ENCODE assay signal across 25 cellular contexts in the genomic region with DNA sequence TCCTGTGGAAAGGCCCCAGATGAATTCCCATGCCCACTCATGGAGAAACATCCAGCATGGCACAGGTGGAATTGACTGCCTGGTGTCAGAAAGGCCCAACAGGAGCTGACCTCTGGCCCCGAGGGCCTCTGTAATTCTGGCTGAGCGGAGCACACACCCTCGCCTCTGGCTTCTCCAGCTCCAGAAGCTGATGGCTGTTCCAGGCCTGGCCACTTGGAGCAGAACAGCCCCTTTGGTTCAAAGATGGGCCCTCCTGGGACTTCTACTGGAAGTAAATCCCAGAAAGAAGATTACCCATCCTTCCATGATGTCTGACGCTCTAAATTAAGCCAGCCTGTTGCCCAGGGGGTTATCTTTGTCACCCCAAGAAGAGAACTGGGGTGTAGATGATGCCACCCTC.
DNase-seq lines count a peak whose midpoint lies in the region; ATAC-seq, FAIRE-seq and TF ChIP-seq lines count a peak whose summit lies in the region.
"Had no signal": no experiment of that assay in that cellular context is flagged by ENCODE, and none has a peak within 500 bp of the region (broad histone marks: within the 10 kb centered on the region; RNA-seq: fewer than 3 reads in every experiment).

No MANE protein-coding gene starts in this region.

- CTCF ChIA-PET in HepG2 (lab: Yijun Ruan, JAX; ENCODE audit: low intra/inter-chr PET ratio, low total read pairs): no interaction called here

- H3K4me3 Mint-ChIP-seq in CD14-positive monocyte: no peak overlapping the region
- H3K4me3 Mint-ChIP-seq: B cell; T-helper 1 cell treated with Interleukin-12 subunit alpha and Interleukin-12 subunit beta and Interleukin-4 antibody, amounts not matched to agents 30 μg/mL and 1 μg/mL, for 36 hours had no signal

- no peak overlapping the region for H3K4me2 ChIP-seq in HepG2 (ENCODE audit: low read depth, low read length)

- no peak for FAIRE-seq in HepG2 (lab: Jason Lieb, UNC)
- FAIRE-seq: A204.1, G401.6, GM12892, K562, RCC 7860 had no signal

- TF ChIP-seq POLR2A in HepG2 (IDR thresholded peaks at IDR 0.05; ENCODE audit: insufficient read depth in 1 of 2, low read depth in 2 of 2, low read length in 2 of 2): no peak
- no peak for TF ChIP-seq POLR2A in right lobe of liver (IDR thresholded peaks at IDR 0.05)
- TF ChIP-seq POLR2A in NB4 (IDR thresholded peaks at IDR 0.05; ENCODE audit: extremely low read depth, insufficient read length): no peak

- H3K27ac ChIP-seq in HepG2 (ENCODE audit: extremely low read length, insufficient read depth, low read length) (no peak overlapping the region), right lobe of liver (no peak overlapping the region), brain microvascular endothelial cell (no peak overlapping the region)

- H3K4me1 Mint-ChIP-seq in CD14-positive monocyte: no peaks in the 10 kb centered on the region
- H3K4me1 Mint-ChIP-seq: B cell had no signal

- intact Hi-C loops in HepG2 (cut with micrococcal nuclease; ENCODE audit: unreplicated experiment) (no loop called here), right lobe of liver (cut with DNase I) (no loop called here), CD14-positive monocyte (cut with micrococcal nuclease) (no loop called here)

- no TSS peak for BruUV-seq in HepG2 (replicated peaks; lab: Mats Ljungman, UMichigan)

- H3K79me2 ChIP-seq in HepG2 (ENCODE audit: insufficient read depth, low read length): no peaks in the 10 kb centered on the region

- TF ChIP-seq CTCF in HepG2 (CRISPR knock-in tag; IDR thresholded peaks at IDR 0.05) (no peak), right lobe of liver (IDR thresholded peaks at IDR 0.05) (no peak), NB4 (IDR thresholded peaks at IDR 0.05; ENCODE audit: low read depth, low read length) (peak; percentile 9), CD14-positive monocyte (IDR thresholded peaks at IDR 0.05) (no peak), brain microvascular endothelial cell (IDR thresholded peaks at IDR 0.05; ENCODE audit: low read depth, low read length, missing control alignments) (no peak)

- no peak for TF ChIP-seq EP300 in HepG2 (IDR thresholded peaks at IDR 0.05; ENCODE audit: low read depth in 2 of 2, low read length in 2 of 2)
- no peak for TF ChIP-seq EP300 in HepG2 (CRISPR knock-in tag; IDR thresholded peaks at IDR 0.05; ENCODE audit: borderline replicate concordance)

- POLR2A ChIA-PET in HepG2 (lab: Yijun Ruan, JAX): no interaction called here

- H3K9ac ChIP-seq in HepG2 (ENCODE audit: insufficient read depth, low read depth, low read length): no peak overlapping the region

- no peaks in the 10 kb centered on the region for H3K36me3 Mint-ChIP-seq in CD14-positive monocyte

- no peak overlapping the region for H2AFZ ChIP-seq in HepG2 (ENCODE audit: low read length)

- H3K4me3 ChIP-seq in HepG2 (replicated peaks in 1 of 3; ENCODE audit: insufficient read depth in 1 of 3, low read depth in 2 of 3, low read length in 3 of 3): no peak overlapping the region
- H3K4me3 ChIP-seq in right lobe of liver: no peak overlapping the region
- H3K4me3 ChIP-seq in NB4 (ENCODE audit: low read depth, low read length): no peak overlapping the region
- H3K4me3 ChIP-seq in brain microvascular endothelial cell (ENCODE audit: low read depth, low read length): no peak overlapping the region
- H3K4me3 ChIP-seq: K562 had no signal

- no peaks in the 10 kb centered on the region for H3K4me1 ChIP-seq in HepG2 (ENCODE audit: insufficient read depth, low read length)
- no peaks in the 10 kb centered on the region for H3K4me1 ChIP-seq in right lobe of liver

- in situ Hi-C loops in HepG2 (cut with HindIII; ENCODE audit: extremely low pct_ligation_motif_present, low pct_unique_long_range_greater_than_20kb): no loop called here
- in situ Hi-C loops in brain microvascular endothelial cell (cut with HindIII; ENCODE audit: low pct_ligation_motif_present, low sequenced_read_pairs): no loop called here

- TF ChIP-seq RAD21 in HepG2 (CRISPR knock-in tag; IDR thresholded peaks at IDR 0.05): no peak

- peaks cover 0 to 5% of the 10 kb centered on the region in 2 experiments; a peak in 1 of 5 replicates for H3K27me3 ChIP-seq in HepG2 (ENCODE audit: control insufficient read depth in 1 of 2, insufficient read depth in 2 of 2, low read length in 2 of 2)
- no peaks in the 10 kb centered on the region for H3K27me3 ChIP-seq in right lobe of liver
- no peaks in the 10 kb centered on the region for H3K27me3 ChIP-seq in brain microvascular endothelial cell (replicated peaks)

- DNase-seq in HepG2 (ENCODE audit: low spot score) (no peak), right lobe of liver (no peak), NB4 (ENCODE audit: low read depth) (no peak), iPS-NIHi7 (ENCODE audit: extremely low spot score) (peak; percentile 43), CD14-positive monocyte (ENCODE audit: low spot score) (no peak), DMS79 (lab: John Stamatoyannopoulos, UW) (no peak), brain microvascular endothelial cell (no peak)
- no peak for DNase-seq in stimulated activated naive CD8-positive, alpha-beta T cell treated with anti-CD3 and anti-CD28 coated beads, Interleukin-15, Interleukin-2, amounts not matched to agents 100 U/mL and 50 U/mL, for 24 hours
- DNase-seq: DMS79 treated with DMSO at 0.1 percent for 48 hours, HCEC 1CT, MM.1S, NCI-H1092 treated with DMSO at 0.1 percent for 48 hours, NCI-H1436 treated with DMSO at 0.1 percent for 48 hours, NCI-H1930, NCI-H510A, NCI-H748 treated with DMSO at 0.1 percent for 48 hours, OCI-M1, Right ventricle myocardium superior had no signal

- H3K9me3 ChIP-seq in HepG2 (ENCODE audit: low read length) (peaks cover 50% of the 10 kb centered on the region), right lobe of liver (no peaks in the 10 kb centered on the region)

- peak; percentile 76 for ATAC-seq in HepG2
- no peak for ATAC-seq in right lobe of liver
- ATAC-seq in stimulated activated naive CD8-positive, alpha-beta T cell treated with anti-CD3 and anti-CD28 coated beads, Interleukin-15, Interleukin-2, amounts not matched to agents 100 U/mL and 50 U/mL, for 24 hours: no peak
- ATAC-seq: K562 had no signal

- 6% methylated on average over 4 of the region's 4 CpGs for WGBS in HepG2 (ENCODE audit: low lambda C conversion rate)
- WGBS in right lobe of liver (ENCODE audit: insufficient coverage, low coverage, low lambda C conversion rate, missing lambda C conversion rate): no CpG with 5 or more reads among the region's 4 CpGs

- H3K27me3 Mint-ChIP-seq in CD14-positive monocyte (ENCODE audit: low read depth in 3 of 3): peaks cover 0 to 6% (median 4%) of the 10 kb centered on the region in 3 donors
- H3K27me3 Mint-ChIP-seq: B cell had no signal

- H3K36me3 ChIP-seq in HepG2 (replicated peaks in 1 of 2; ENCODE audit: control insufficient read depth in 1 of 2, insufficient read depth in 2 of 2, low read length in 2 of 2) (no peaks in the 10 kb centered on the region), right lobe of liver (no peaks in the 10 kb centered on the region), brain microvascular endothelial cell (replicated peaks) (no peaks in the 10 kb centered on the region)

- H3K9me3 Mint-ChIP-seq in CD14-positive monocyte: peaks cover 0 to 18% (median 5%) of the 10 kb centered on the region in 7 donors

- H4K20me1 ChIP-seq in HepG2 (ENCODE audit: insufficient read depth, low read length): no peaks in the 10 kb centered on the region

- H3K27ac Mint-ChIP-seq in CD14-positive monocyte: no peak overlapping the region
- H3K27ac Mint-ChIP-seq: B cell; T-helper 1 cell treated with Interleukin-12 subunit alpha and Interleukin-12 subunit beta and Interleukin-4 antibody, amounts not matched to agents 30 μg/mL and 1 μg/mL, for 36 hours had no signal

TF ChIP-seq in HepG2, 621 proteins besides CTCF, POLR2A, EP300 and RAD21 (continues in another document):
- TF ChIP-seq, protein P1, sequence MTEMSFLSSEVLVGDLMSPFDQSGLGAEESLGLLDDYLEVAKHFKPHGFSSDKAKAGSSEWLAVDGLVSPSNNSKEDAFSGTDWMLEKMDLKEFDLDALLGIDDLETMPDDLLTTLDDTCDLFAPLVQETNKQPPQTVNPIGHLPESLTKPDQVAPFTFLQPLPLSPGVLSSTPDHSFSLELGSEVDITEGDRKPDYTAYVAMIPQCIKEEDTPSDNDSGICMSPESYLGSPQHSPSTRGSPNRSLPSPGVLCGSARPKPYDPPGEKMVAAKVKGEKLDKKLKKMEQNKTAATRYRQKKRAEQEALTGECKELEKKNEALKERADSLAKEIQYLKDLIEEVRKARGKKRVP (CRISPR knock-in tag; IDR thresholded peaks at IDR 0.05): no peak
- TF ChIP-seq ZNF83 (CRISPR knock-in tag; IDR thresholded peaks at IDR 0.05; ENCODE audit: borderline replicate concordance) (no peak), NRL (CRISPR knock-in tag; IDR thresholded peaks at IDR 0.05; ENCODE audit: borderline replicate concordance) (no peak), SNAPC2 (CRISPR knock-in tag; IDR thresholded peaks at IDR 0.05) (no peak), ZNF138 (CRISPR knock-in tag; IDR thresholded peaks at IDR 0.05; ENCODE audit: low read depth) (no peak), RFXANK (CRISPR knock-in tag; IDR thresholded peaks at IDR 0.05) (no peak), EHMT2 (IDR thresholded peaks at IDR 0.05; ENCODE audit: borderline replicate concordance, low read depth, low read length) (no peak), ZNF564 (CRISPR knock-in tag; IDR thresholded peaks at IDR 0.05) (no peak), ZNF354B (CRISPR knock-in tag; IDR thresholded peaks at IDR 0.05) (no peak), ARNTL (CRISPR knock-in tag; IDR thresholded peaks at IDR 0.05) (no peak), IKZF1 (IDR thresholded peaks at IDR 0.05) (no peak), SATB2 (CRISPR knock-in tag; IDR thresholded peaks at IDR 0.05) (no peak), REL (CRISPR knock-in tag; conservative IDR thresholded peaks at IDR 0.05) (no peak), ZNF766 (CRISPR knock-in tag; IDR thresholded peaks at IDR 0.05; ENCODE audit: borderline replicate concordance) (no peak)
- TF ChIP-seq, protein P2, sequence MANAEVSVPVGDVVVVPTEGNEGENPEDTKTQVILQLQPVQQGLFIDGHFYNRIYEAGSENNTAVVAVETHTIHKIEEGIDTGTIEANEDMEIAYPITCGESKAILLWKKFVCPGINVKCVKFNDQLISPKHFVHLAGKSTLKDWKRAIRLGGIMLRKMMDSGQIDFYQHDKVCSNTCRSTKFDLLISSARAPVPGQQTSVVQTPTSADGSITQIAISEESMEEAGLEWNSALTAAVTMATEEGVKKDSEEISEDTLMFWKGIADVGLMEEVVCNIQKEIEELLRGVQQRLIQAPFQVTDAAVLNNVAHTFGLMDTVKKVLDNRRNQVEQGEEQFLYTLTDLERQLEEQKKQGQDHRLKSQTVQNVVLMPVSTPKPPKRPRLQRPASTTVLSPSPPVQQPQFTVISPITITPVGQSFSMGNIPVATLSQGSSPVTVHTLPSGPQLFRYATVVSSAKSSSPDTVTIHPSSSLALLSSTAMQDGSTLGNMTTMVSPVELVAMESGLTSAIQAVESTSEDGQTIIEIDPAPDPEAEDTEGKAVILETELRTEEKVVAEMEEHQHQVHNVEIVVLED (CRISPR knock-in tag; IDR thresholded peaks at IDR 0.05; ENCODE audit: borderline replicate concordance): no peak
